In the genomic region with DNA sequence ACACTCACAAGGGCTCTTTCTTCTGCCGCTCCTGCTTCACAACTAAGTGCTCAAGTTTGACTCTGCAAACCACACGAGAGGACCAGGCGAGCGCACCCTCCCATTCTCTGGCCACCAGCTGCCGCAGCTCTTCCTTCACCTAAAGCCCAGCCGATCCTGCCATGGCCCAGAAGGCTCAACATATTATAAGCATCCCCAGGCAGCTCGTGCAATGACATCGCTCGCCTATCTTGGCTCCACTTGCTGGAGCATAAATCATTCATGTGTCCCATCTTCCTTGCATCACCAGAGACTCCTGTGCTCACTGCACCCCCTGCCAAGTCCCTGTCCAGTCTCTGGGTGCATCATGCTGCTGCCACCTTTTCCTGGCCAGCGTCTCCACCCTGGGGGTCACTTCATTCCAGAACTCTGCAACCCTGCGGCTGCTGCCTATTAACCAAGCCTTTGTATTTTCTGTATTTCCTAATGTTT, we compare ENCODE assay signal across 16 cellular contexts. TPM values are rescaled to one million over a fixed set of nuclear protein-coding genes. Genes with fewer than 3 reads are reported as not detected.
A peak's percentile ranks its signal among the peaks of the same experiment; 100 is the strongest.
DNase-seq lines count a peak whose midpoint lies in the region; ATAC-seq and TF ChIP-seq lines count a peak whose summit lies in the region.
"Had no signal": no experiment of that assay in that cellular context is flagged by ENCODE, and none has a peak within 500 bp of the region (broad histone marks: within the 10 kb centered on the region; RNA-seq: fewer than 3 reads in every experiment).

No MANE protein-coding gene starts in this region.

- H3K4me2 ChIP-seq in neural progenitor cell = no peak overlapping the region

- no peaks in the 10 kb centered on the region for H3K4me1 Mint-ChIP-seq in endodermal cell
- H3K4me1 Mint-ChIP-seq in neural progenitor cell = peaks cover 48% of the 10 kb centered on the region

- no peak for ATAC-seq in HG02973 (IDR thresholded peaks at IDR 0.05; ENCODE audit: unreplicated experiment)

- TF ChIP-seq CTCF in AG04450 (IDR thresholded peaks at IDR 0.05; ENCODE audit: low read depth, low read length) (no peak), endodermal cell (conservative IDR thresholded peaks at IDR 0.05) (no peak), neural progenitor cell (IDR thresholded peaks at IDR 0.05) (no peak)

- no peaks in the 10 kb centered on the region for H3K36me3 ChIP-seq in endodermal cell (ENCODE audit: control insufficient read depth, insufficient read depth, low read length)
- no peaks in the 10 kb centered on the region for H3K36me3 ChIP-seq in neural progenitor cell

- H3K4me3 ChIP-seq in AG04450 (ENCODE audit: low read depth, low read length) (no peak overlapping the region), endodermal cell (ENCODE audit: low read length) (no peak overlapping the region), neural progenitor cell (no peak overlapping the region)
- H3K4me3 ChIP-seq: GM12878 had no signal

- H3K27ac ChIP-seq in AG04450 (ENCODE audit: low read depth, low read length) (peak overlapping the region; percentile 2), endodermal cell (ENCODE audit: low read depth, low read length) (no peak overlapping the region), neural progenitor cell (no peak overlapping the region)

- H3K4me1 ChIP-seq in endodermal cell (ENCODE audit: control insufficient read depth, insufficient read depth, low read length) = peaks cover 2% of the 10 kb centered on the region
- H3K4me1 ChIP-seq in neural progenitor cell = no peaks in the 10 kb centered on the region

- H3K9me3 ChIP-seq in AG04450 (ENCODE audit: control insufficient read depth, insufficient read depth, low read length) = no peaks in the 10 kb centered on the region; the same call in 1 of the 2 replicates
- no peaks in the 10 kb centered on the region for H3K9me3 ChIP-seq in endodermal cell (ENCODE audit: control insufficient read depth, low read length)
- no peaks in the 10 kb centered on the region for H3K9me3 ChIP-seq in neural progenitor cell (ENCODE audit: low read depth)

- peaks cover 55% of the 10 kb centered on the region for H3K27me3 ChIP-seq in AG04450 (ENCODE audit: control insufficient read depth, insufficient read depth, low read length)
- H3K27me3 ChIP-seq in endodermal cell (ENCODE audit: control insufficient read depth, insufficient read depth, low read length, poor library complexity, severe bottlenecking) = no peaks in the 10 kb centered on the region
- no peaks in the 10 kb centered on the region for H3K27me3 ChIP-seq in neural progenitor cell

- DNase-seq in AG04450 (ENCODE audit: low read depth, low spot score) (no peak), EH (ENCODE audit: low read depth) (peak; percentile 19), endodermal cell (peak; percentile 20), neural progenitor cell (ENCODE audit: low spot score) (no peak), DMS114 treated with DMSO at 0.1 percent for 48 hours (lab: John Stamatoyannopoulos, UW; ENCODE audit: unreplicated experiment) (no peak), NCI-H128 (lab: John Stamatoyannopoulos, UW; ENCODE audit: unreplicated experiment) (no peak), COR-L47 (lab: John Stamatoyannopoulos, UW) (no peak)
- DNase-seq: amygdala, GDM1, NCI-H2081 treated with DMSO at 0.1 percent for 48 hours, NCI-H524, SHP77 had no signal

- H4K20me1 ChIP-seq in neural progenitor cell (ENCODE audit: low read depth) = no peaks in the 10 kb centered on the region

- H3K9me3 Mint-ChIP-seq in endodermal cell (no peaks in the 10 kb centered on the region), neural progenitor cell (no peaks in the 10 kb centered on the region)
- H3K9me3 Mint-ChIP-seq: T-helper 1 cell treated with Interleukin-12 subunit alpha and Interleukin-12 subunit beta and Interleukin-4 antibody, amounts not matched to agents 30 μg/mL and 1 μg/mL, for 36 hours had no signal

- H3K36me3 Mint-ChIP-seq in endodermal cell (ENCODE audit: low read depth) (no peaks in the 10 kb centered on the region), neural progenitor cell (peaks cover 47% of the 10 kb centered on the region)
- H3K36me3 Mint-ChIP-seq: activated CD8-positive, alpha-beta memory T cell treated with anti-CD3 and anti-CD28 coated beads, Interleukin-2, amount 10 ng/mL, durations not matched to agents 7 days and 5 days had no signal

- H3K9ac ChIP-seq in endodermal cell (ENCODE audit: extremely low read depth, low read length, poor library complexity, severe bottlenecking) (no peak overlapping the region), neural progenitor cell (no peak overlapping the region)

- POLR2A ChIA-PET in AG04450 (lab: Yijun Ruan, JAX) = no interaction called here

- H3K27ac Mint-ChIP-seq in endodermal cell = no peak overlapping the region
- peak overlapping the region; percentile 75 for H3K27ac Mint-ChIP-seq in neural progenitor cell
- H3K27ac Mint-ChIP-seq: activated CD8-positive, alpha-beta memory T cell treated with anti-CD3 and anti-CD28 coated beads, Interleukin-2, amount 10 ng/mL, durations not matched to agents 7 days and 5 days; T-helper 1 cell treated with Interleukin-12 subunit alpha and Interleukin-12 subunit beta and Interleukin-4 antibody, amounts not matched to agents 30 μg/mL and 1 μg/mL, for 36 hours had no signal

- H2AFZ ChIP-seq in neural progenitor cell (replicated peaks) = no peak overlapping the region

- H3F3A ChIP-seq in neural progenitor cell (ENCODE audit: low read depth) = no peaks in the 10 kb centered on the region

- H3K27me3 Mint-ChIP-seq in endodermal cell (ENCODE audit: insufficient read depth) (no peaks in the 10 kb centered on the region), neural progenitor cell (ENCODE audit: insufficient read depth, low read depth) (peaks cover 7% of the 10 kb centered on the region)

- H3K4me3 Mint-ChIP-seq in endodermal cell (no peak overlapping the region), neural progenitor cell (no peak overlapping the region)
- H3K4me3 Mint-ChIP-seq: activated CD8-positive, alpha-beta memory T cell treated with anti-CD3 and anti-CD28 coated beads, Interleukin-2, amount 10 ng/mL, durations not matched to agents 7 days and 5 days; T-helper 1 cell treated with Interleukin-12 subunit alpha and Interleukin-12 subunit beta and Interleukin-4 antibody, amounts not matched to agents 30 μg/mL and 1 μg/mL, for 36 hours had no signal

- CTCF ChIA-PET in AG04450 (lab: Charles Lee) = no interaction called here

- no peaks in the 10 kb centered on the region for H3K79me2 ChIP-seq in neural progenitor cell (ENCODE audit: low read depth)

- 95% methylated on average over 4 to 11 of the region's 11 CpGs for WGBS in endodermal cell (ENCODE audit: insufficient coverage in 1 of 2, insufficient read length in 1 of 2), 2 experiments

RNA-seq across cellular contexts. Expression of a gene that starts 59.0 kb away (rescaled TPM):
- polyA plus RNA-seq in AG04450 (2011; rRNA removed) = 15.3 and 15.8 TPM in 2 replicates
- polyA minus RNA-seq in AG04450 (2011; rRNA and poly(A)+ RNA removed) = 9.1 and 11.5 TPM in 2 replicates
- total RNA-seq in endodermal cell (10 to 100 TPM; 16.0 to 21.5 TPM), neural progenitor cell (ENCODE audit: low replicate concordance) (15.2 and 25.3 TPM in 2 replicates)
- polyA plus RNA-seq in endodermal cell (2013, experiment 1 of 2) = 18.5 TPM
- polyA plus RNA-seq in endodermal cell (2013, experiment 2 of 2) = 18.2 TPM

Comparison
In these comparisons a context has a peak if more than half of its experiments do, and no peak if none do; other contexts are left out.
1. DNase-seq: peak in EH (single experiment) and endodermal cell (single experiment); none in AG04450 (single experiment), neural progenitor cell (single experiment), DMS114 treated with DMSO at 0.1 percent for 48 hours (single experiment), NCI-H128 (single experiment) and COR-L47 (single experiment).